ENCODE assay signal across 8 cellular contexts in genomic region chr4:80492761-80493160, GRCh38.
DNase-seq lines count a peak whose midpoint lies in the region; ATAC-seq lines count a peak whose summit lies in the region.

No MANE protein-coding gene starts in this region.

- POLR2A ChIA-PET in activated CD4-positive, alpha-beta memory T cell treated with anti-CD3 and anti-CD28 coated beads, Interleukin-2, amount 10 ng/mL, durations not matched to agents 7 days and 5 days (lab: Charles Lee) = interaction anchor here (0.8 kb wide), 1 partner anchor 53 kb away, joined by 4 read pairs; no protein-coding TSS in a partner anchor

- peaks cover 20% of the 10 kb centered on the region for H3K36me3 Mint-ChIP-seq in activated CD4-positive, alpha-beta memory T cell treated with anti-CD3 and anti-CD28 coated beads, Interleukin-2, amount 10 ng/mL, durations not matched to agents 7 days and 5 days (ENCODE audit: low read depth)

- H3K4me3 Mint-ChIP-seq in activated CD4-positive, alpha-beta memory T cell treated with anti-CD3 and anti-CD28 coated beads, Interleukin-2, amount 10 ng/mL, durations not matched to agents 7 days and 5 days = no peak overlapping the region

- H3K27me3 Mint-ChIP-seq in activated CD4-positive, alpha-beta memory T cell treated with anti-CD3 and anti-CD28 coated beads, Interleukin-2, amount 10 ng/mL, durations not matched to agents 7 days and 5 days = no peaks in the 10 kb centered on the region

- intact Hi-C loops in left colon (cut with DNase I, micrococcal nuclease) = no loop called here
- intact Hi-C loops in head of caudate nucleus (cut with DNase I) = no loop called here

- peaks cover 25% of the 10 kb centered on the region for H3K4me1 Mint-ChIP-seq in activated CD4-positive, alpha-beta memory T cell treated with anti-CD3 and anti-CD28 coated beads, Interleukin-2, amount 10 ng/mL, durations not matched to agents 7 days and 5 days

- CTCF ChIA-PET in activated CD4-positive, alpha-beta memory T cell treated with anti-CD3 and anti-CD28 coated beads, Interleukin-2, amount 10 ng/mL, durations not matched to agents 7 days and 5 days (lab: Charles Lee) = interaction anchor here (0.8 kb wide), 1 partner anchor 54 kb away, joined by 4 read pairs; no protein-coding TSS in a partner anchor

- H3K27ac Mint-ChIP-seq in activated CD4-positive, alpha-beta memory T cell treated with anti-CD3 and anti-CD28 coated beads, Interleukin-2, amount 10 ng/mL, durations not matched to agents 7 days and 5 days = peak overlapping the region; percentile 83

- H3K9me3 Mint-ChIP-seq in activated CD4-positive, alpha-beta memory T cell treated with anti-CD3 and anti-CD28 coated beads, Interleukin-2, amount 10 ng/mL, durations not matched to agents 7 days and 5 days = peaks cover 24% of the 10 kb centered on the region

- DNase-seq in DMS53 (lab: John Stamatoyannopoulos, UW) = peak; percentile 67
- DNase-seq in activated CD4-positive, alpha-beta memory T cell treated with anti-CD3 and anti-CD28 coated beads, Interleukin-2, amount 10 ng/mL, durations not matched to agents 7 days and 5 days = peak; percentile 75
- peak; percentile 17 to 38 for DNase-seq in left colon
- no peak for DNase-seq in OCI-M2 (lab: John Stamatoyannopoulos, UW; ENCODE audit: unreplicated experiment)
- DNase-seq in head of caudate nucleus = no peak
- DNase-seq in 8988T = no peak
- no peak for DNase-seq in hypothalamus (lab: John Stamatoyannopoulos, UW)

- ATAC-seq in HG03460 (IDR thresholded peaks at IDR 0.05; ENCODE audit: unreplicated experiment) (peak; percentile 69), left colon (peak; percentile 100)

Comparison
In these comparisons a context has a peak if more than half of its experiments do, and no peak if none do; other contexts are left out.
1. DNase-seq: peak in DMS53 (single experiment), activated CD4-positive, alpha-beta memory T cell treated with anti-CD3 and anti-CD28 coated beads, Interleukin-2, amount 10 ng/mL, durations not matched to agents 7 days and 5 days (single experiment) and left colon (2 of 2); none in OCI-M2 (single experiment), head of caudate nucleus (0 of 42), 8988T (single experiment) and hypothalamus (0 of 51).